29 cellular contexts compared by ENCODE assay signal in the genomic region with DNA sequence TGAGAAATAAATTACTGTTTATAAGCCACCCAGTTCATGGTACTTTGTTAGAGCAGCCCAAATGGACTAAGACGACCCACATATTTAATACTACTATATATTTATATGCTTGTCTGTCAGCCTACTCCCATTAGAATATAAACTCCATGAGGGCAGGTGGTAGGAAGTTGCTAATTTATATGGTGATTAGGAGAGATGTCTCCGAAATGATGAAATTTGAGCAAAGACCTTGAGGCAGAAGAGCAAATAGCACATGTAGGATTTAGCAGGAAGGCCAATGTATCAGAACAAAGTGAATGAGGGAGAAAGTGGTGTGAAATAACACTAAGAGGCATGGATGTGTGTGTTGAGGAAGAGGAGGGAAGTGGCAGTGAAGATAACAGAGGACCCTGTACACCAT.
"Had no signal": no experiment of that assay in that cellular context is flagged by ENCODE, and none has a peak within 500 bp of the region (broad histone marks: within the 10 kb centered on the region; RNA-seq: fewer than 3 reads in every experiment).

No MANE protein-coding gene starts in this region.

- H3K9me3 Mint-ChIP-seq: activated CD8-positive, alpha-beta T cell treated with anti-CD3 and anti-CD28 coated beads for 36 hours; activated naive CD4-positive, alpha-beta T cell treated with anti-CD3 and anti-CD28 coated beads, Interleukin-2, amount 10 ng/mL, durations not matched to agents 7 days and 5 days; activated T-cell treated with anti-CD3 and anti-CD28 coated beads, Interleukin-2, amount 50 U/mL, for 72 hours; effector memory CD8-positive, alpha-beta T cell had no signal

- H3K4me3 Mint-ChIP-seq: activated CD4-positive, alpha-beta T cell treated with anti-CD3 and anti-CD28 coated beads for 36 hours; activated CD8-positive, alpha-beta T cell treated with anti-CD3 and anti-CD28 coated beads for 36 hours; activated naive CD4-positive, alpha-beta T cell treated with anti-CD3 and anti-CD28 coated beads, Interleukin-2, amount 10 ng/mL, durations not matched to agents 7 days and 5 days; activated T-cell treated with anti-CD3 and anti-CD28 coated beads, Interleukin-2, amount 50 U/mL, for 72 hours; effector memory CD8-positive, alpha-beta T cell had no signal

- H3K4me1 Mint-ChIP-seq: activated CD4-positive, alpha-beta T cell treated with anti-CD3 and anti-CD28 coated beads for 36 hours; activated naive CD4-positive, alpha-beta T cell treated with anti-CD3 and anti-CD28 coated beads, Interleukin-2, amount 10 ng/mL, durations not matched to agents 7 days and 5 days had no signal

- H3K4me1 ChIP-seq: adrenal gland, esophagus squamous epithelium, gastroesophageal sphincter, heart right ventricle had no signal

- H3K27ac ChIP-seq: adrenal gland, body of pancreas, epithelial cell of prostate, esophagus squamous epithelium, gastroesophageal sphincter, heart right ventricle had no signal

- FAIRE-seq: colon, endothelial cell of umbilical vein had no signal

- H3K9me3 ChIP-seq: adrenal gland, body of pancreas, esophagus squamous epithelium, gastroesophageal sphincter, heart right ventricle had no signal

- H3K27me3 ChIP-seq: adrenal gland, body of pancreas, esophagus squamous epithelium, gastroesophageal sphincter, heart right ventricle had no signal

- DNase-seq: activated CD4-positive, alpha-beta T cell treated with anti-CD3 and anti-CD28 coated beads for 36 hours; activated CD4-positive, alpha-beta T cell treated with anti-CD3 and anti-CD28 coated beads, Interleukin-2, amount 50 U/mL, for 1 hour; activated CD4-positive, alpha-beta T cell treated with anti-CD3 and anti-CD28 coated beads, Interleukin-2, amount 50 U/mL, for 48 hours; activated CD4-positive, CD25-positive, alpha-beta regulatory T cell; activated CD4-positive, CD25-positive, alpha-beta regulatory T cell treated with anti-CD3 and anti-CD28 coated beads, Interleukin-2, amount 50 U/mL, for 72 hours; activated CD8-positive, alpha-beta memory T cell treated with anti-CD3 and anti-CD28 coated beads for 24 hours; activated CD8-positive, alpha-beta T cell treated with anti-CD3 and anti-CD28 coated beads for 36 hours; activated gamma-delta T cell; activated naive CD4-positive, alpha-beta T cell; activated naive CD4-positive, alpha-beta T cell treated with anti-CD3 and anti-CD28 coated beads, Interleukin-2, amount 10 ng/mL, durations not matched to agents 7 days and 5 days; activated T-cell treated with anti-CD3 and anti-CD28 coated beads, Interleukin-2, amount 50 U/mL, for 72 hours; adrenal gland; amygdala; aorta; body of pancreas; caudate nucleus; cortex of kidney; dermis blood vessel endothelial cell; effector CD4-positive, alpha-beta T cell; effector memory CD8-positive, alpha-beta T cell; esophagus squamous epithelium; foreskin melanocyte; heart right ventricle; T-helper 2 cell had no signal

- H3K4me3 ChIP-seq: adrenal gland, body of pancreas, esophagus squamous epithelium, gastroesophageal sphincter, heart right ventricle had no signal

- H3K27me3 Mint-ChIP-seq: activated CD4-positive, alpha-beta T cell treated with anti-CD3 and anti-CD28 coated beads for 36 hours; activated CD8-positive, alpha-beta T cell treated with anti-CD3 and anti-CD28 coated beads for 36 hours; activated naive CD4-positive, alpha-beta T cell treated with anti-CD3 and anti-CD28 coated beads, Interleukin-2, amount 10 ng/mL, durations not matched to agents 7 days and 5 days; effector memory CD8-positive, alpha-beta T cell had no signal

- H3K27ac Mint-ChIP-seq: activated CD4-positive, alpha-beta T cell treated with anti-CD3 and anti-CD28 coated beads for 36 hours; activated CD8-positive, alpha-beta T cell treated with anti-CD3 and anti-CD28 coated beads for 36 hours; activated naive CD4-positive, alpha-beta T cell treated with anti-CD3 and anti-CD28 coated beads, Interleukin-2, amount 10 ng/mL, durations not matched to agents 7 days and 5 days; activated naive CD4-positive, alpha-beta T cell treated with anti-CD3 and anti-CD28 coated beads, Interleukin-2, amount 50 U/mL, for 72 hours; activated T-cell treated with anti-CD3 and anti-CD28 coated beads, Interleukin-2, amount 50 U/mL, for 72 hours had no signal

- ATAC-seq: activated CD4-positive, alpha-beta T cell treated with anti-CD3 and anti-CD28 coated beads for 36 hours; activated CD8-positive, alpha-beta T cell treated with anti-CD3 and anti-CD28 coated beads for 36 hours; activated naive CD4-positive, alpha-beta T cell treated with anti-CD3 and anti-CD28 coated beads, Interleukin-2, amount 50 U/mL, for 72 hours; activated T-cell treated with anti-CD3 and anti-CD28 coated beads, Interleukin-2, amount 50 U/mL, for 72 hours; body of pancreas; effector memory CD8-positive, alpha-beta T cell; gastroesophageal sphincter; heart right ventricle had no signal
